ENCODE assay signal across 8 cellular contexts in the genomic region with DNA sequence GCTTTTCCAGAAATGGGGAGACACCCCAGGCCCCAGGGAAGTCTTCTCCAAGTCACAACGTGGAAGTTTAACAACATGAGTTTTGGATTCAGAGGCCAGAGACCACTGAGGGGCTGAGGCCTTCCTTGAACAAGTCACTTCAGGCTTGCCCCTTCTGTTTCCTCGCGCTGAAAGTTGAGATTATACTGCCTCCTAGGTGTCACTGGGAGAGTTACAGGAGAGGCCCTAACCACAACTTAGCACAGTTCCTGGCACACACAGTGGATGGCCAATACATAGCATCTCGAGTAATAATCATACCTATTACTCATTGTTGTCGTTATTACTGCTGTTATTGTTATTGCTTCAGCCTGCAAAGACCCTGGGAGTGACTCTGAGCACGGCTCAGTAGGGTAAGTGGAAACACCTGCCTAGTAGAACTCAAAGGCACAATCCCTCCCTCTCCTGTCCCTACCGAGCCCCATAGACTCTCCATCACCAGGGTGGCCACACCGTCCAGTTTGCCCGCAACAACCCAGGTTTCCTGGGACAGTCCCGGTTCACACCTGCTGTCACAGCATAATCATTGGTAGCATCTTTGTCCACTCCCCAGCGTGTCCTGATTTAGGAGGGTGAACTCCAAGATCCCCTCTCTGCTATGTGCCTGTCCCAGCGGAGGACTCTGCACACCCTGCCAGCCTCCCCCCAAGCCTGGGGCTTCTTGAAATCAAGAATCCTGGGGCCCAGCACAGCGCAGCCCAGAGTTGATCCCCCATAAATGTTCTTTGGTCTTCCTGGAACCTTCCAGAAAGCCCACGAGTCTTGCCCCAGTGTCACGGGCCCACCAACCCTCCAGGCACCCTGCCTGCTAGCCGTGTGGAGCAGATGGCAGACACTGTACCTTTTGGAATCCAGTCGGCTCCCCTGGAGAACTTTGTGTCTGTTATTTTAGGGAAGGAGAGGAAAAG.
A peak's percentile ranks its signal among the peaks of the same experiment; 100 is the strongest.
DNase-seq lines count a peak whose midpoint lies in the region; ATAC-seq and TF ChIP-seq lines count a peak whose summit lies in the region.

No MANE protein-coding gene starts in this region.

- peak overlapping the region; percentile 32 for H2AFZ ChIP-seq in osteoblast (ENCODE audit: low read length)

- H3K27ac Mint-ChIP-seq in activated naive CD4-positive, alpha-beta T cell treated with anti-CD3 and anti-CD28 coated beads for 36 hours = no peak overlapping the region
- no peak overlapping the region for H3K27ac Mint-ChIP-seq in activated naive CD4-positive, alpha-beta T cell treated with anti-CD3 and anti-CD28 coated beads, Interleukin-2, amount 10 ng/mL, durations not matched to agents 7 days and 5 days

- H3K4me1 Mint-ChIP-seq in activated naive CD4-positive, alpha-beta T cell treated with anti-CD3 and anti-CD28 coated beads for 36 hours (ENCODE audit: low read depth) = no peaks in the 10 kb centered on the region
- no peaks in the 10 kb centered on the region for H3K4me1 Mint-ChIP-seq in activated naive CD4-positive, alpha-beta T cell treated with anti-CD3 and anti-CD28 coated beads, Interleukin-2, amount 10 ng/mL, durations not matched to agents 7 days and 5 days

- H3K27me3 ChIP-seq in esophagus muscularis mucosa (peaks cover 0 to 3% (median 0%) of the 10 kb centered on the region in 4 donors), osteoblast (ENCODE audit: insufficient read depth, low read length) (no peaks in the 10 kb centered on the region)

- no peak overlapping the region for H3K4me2 ChIP-seq in osteoblast (ENCODE audit: insufficient read depth, low read length)

- H3K27me3 Mint-ChIP-seq in activated naive CD4-positive, alpha-beta T cell treated with anti-CD3 and anti-CD28 coated beads for 36 hours (ENCODE audit: low read depth) = no peaks in the 10 kb centered on the region
- no peaks in the 10 kb centered on the region for H3K27me3 Mint-ChIP-seq in activated naive CD4-positive, alpha-beta T cell treated with anti-CD3 and anti-CD28 coated beads, Interleukin-2, amount 10 ng/mL, durations not matched to agents 7 days and 5 days

- WGBS in esophagus muscularis mucosa = 83% methylated on average over 17 of the region's 17 CpGs

- H3K79me2 ChIP-seq in osteoblast (ENCODE audit: insufficient read depth, low read length) = no peaks in the 10 kb centered on the region

- TF ChIP-seq CTCF in esophagus muscularis mucosa (IDR thresholded peaks at IDR 0.05) (peak in 2 of 3 experiments; percentile 33 to 55), osteoblast (IDR thresholded peaks at IDR 0.05; ENCODE audit: extremely low read depth, low read depth, low read length) (peak; percentile 60)

- CTCF ChIA-PET in activated naive CD4-positive, alpha-beta T cell treated with anti-CD3 and anti-CD28 coated beads for 36 hours (lab: Charles Lee) = interaction anchor here (0.5 to 4.5 kb wide), 7 partner anchors 11 to 360 kb away, joined by 3 to 19 read pairs (median 4); no protein-coding TSS in a partner anchor
- CTCF ChIA-PET in activated naive CD4-positive, alpha-beta T cell treated with anti-CD3 and anti-CD28 coated beads, Interleukin-2, amount 10 ng/mL, durations not matched to agents 7 days and 5 days (lab: Charles Lee) = interaction anchor here (1.0 kb wide), 1 partner anchor 9 kb away, joined by 4 read pairs; no protein-coding TSS in a partner anchor

- H3K36me3 Mint-ChIP-seq in activated naive CD4-positive, alpha-beta T cell treated with anti-CD3 and anti-CD28 coated beads for 36 hours (ENCODE audit: low read depth) = peaks cover 19% of the 10 kb centered on the region
- H3K36me3 Mint-ChIP-seq in activated naive CD4-positive, alpha-beta T cell treated with anti-CD3 and anti-CD28 coated beads, Interleukin-2, amount 10 ng/mL, durations not matched to agents 7 days and 5 days = peaks cover 64% of the 10 kb centered on the region

- H3K9me3 ChIP-seq in esophagus muscularis mucosa (no peaks in the 10 kb centered on the region), osteoblast (ENCODE audit: low read depth, low read length) (no peaks in the 10 kb centered on the region)

- intact Hi-C loops in activated naive CD4-positive, alpha-beta T cell treated with anti-CD3 and anti-CD28 coated beads for 36 hours (cut with micrococcal nuclease) = loop anchor here (10.0 kb wide), 1 partner anchor 747 kb away; no protein-coding TSS in a partner anchor
- intact Hi-C loops in esophagus muscularis mucosa (cut with DNase I) = loop anchor here (5.0 to 10.0 kb wide), 3 partner anchors 329 to 744 kb away; no protein-coding TSS in a partner anchor

- DNase-seq in activated naive CD4-positive, alpha-beta T cell treated with anti-CD3 and anti-CD28 coated beads for 36 hours = peak; percentile 30
- DNase-seq in activated naive CD4-positive, alpha-beta T cell treated with anti-CD3 and anti-CD28 coated beads, Interleukin-2, amount 10 ng/mL, durations not matched to agents 7 days and 5 days = no peak
- DNase-seq in NCI-H82 treated with DMSO at 0.1 percent for 48 hours (lab: John Stamatoyannopoulos, UW; ENCODE audit: unreplicated experiment) = peak; percentile 33
- DNase-seq in esophagus muscularis mucosa (ENCODE audit: extremely low spot score) = no peak
- DNase-seq in osteoblast (ENCODE audit: insufficient read length, low spot score, missing footprints) = peak; percentile 76

- ATAC-seq in GM18861 (IDR thresholded peaks at IDR 0.05; ENCODE audit: unreplicated experiment) = no peak
- no peak for ATAC-seq in GM21423 (IDR thresholded peaks at IDR 0.05; ENCODE audit: unreplicated experiment)
- ATAC-seq in HG03025 (IDR thresholded peaks at IDR 0.05; ENCODE audit: low FRiP score, unreplicated experiment) = no peak

- H3K36me3 ChIP-seq in esophagus muscularis mucosa = peaks cover 3 to 67% (median 36%) of the 10 kb centered on the region in 4 donors
- H3K36me3 ChIP-seq in osteoblast (ENCODE audit: insufficient read depth, low read length) = no peaks in the 10 kb centered on the region

- H4K20me1 ChIP-seq in osteoblast (ENCODE audit: insufficient read depth, low read length) = no peaks in the 10 kb centered on the region

- no peak overlapping the region for H3K4me3 Mint-ChIP-seq in activated naive CD4-positive, alpha-beta T cell treated with anti-CD3 and anti-CD28 coated beads for 36 hours
- no peak overlapping the region for H3K4me3 Mint-ChIP-seq in activated naive CD4-positive, alpha-beta T cell treated with anti-CD3 and anti-CD28 coated beads, Interleukin-2, amount 10 ng/mL, durations not matched to agents 7 days and 5 days

- H3K4me1 ChIP-seq in esophagus muscularis mucosa (peaks cover 4 to 9% (median 8%) of the 10 kb centered on the region in 4 donors), osteoblast (ENCODE audit: insufficient read depth, low read length) (no peaks in the 10 kb centered on the region)

- H3K27ac ChIP-seq in esophagus muscularis mucosa (replicated peaks in 1 of 4) = peak overlapping the region in 2 of 4 donors; percentile 22 to 34
- H3K27ac ChIP-seq in osteoblast (ENCODE audit: low read depth, low read length) = no peak overlapping the region

- no peak overlapping the region for H3K4me3 ChIP-seq in esophagus muscularis mucosa
- no peak overlapping the region for H3K4me3 ChIP-seq in osteoblast (ENCODE audit: insufficient read depth, low read length)

- no peaks in the 10 kb centered on the region for H3K9me3 Mint-ChIP-seq in activated naive CD4-positive, alpha-beta T cell treated with anti-CD3 and anti-CD28 coated beads for 36 hours
- no peaks in the 10 kb centered on the region for H3K9me3 Mint-ChIP-seq in activated naive CD4-positive, alpha-beta T cell treated with anti-CD3 and anti-CD28 coated beads, Interleukin-2, amount 10 ng/mL, durations not matched to agents 7 days and 5 days

- TF ChIP-seq EP300 in esophagus muscularis mucosa (IDR thresholded peaks at IDR 0.05) = no peak

- no peak for TF ChIP-seq POLR2A in esophagus muscularis mucosa (IDR thresholded peaks at IDR 0.05; ENCODE audit: low read depth)

Comparison
In these comparisons a context has a peak if more than half of its experiments do, and no peak if none do; other contexts are left out.
1. DNase-seq: peak in activated naive CD4-positive, alpha-beta T cell treated with anti-CD3 and anti-CD28 coated beads for 36 hours (single experiment), NCI-H82 treated with DMSO at 0.1 percent for 48 hours (single experiment) and osteoblast (single experiment); none in activated naive CD4-positive, alpha-beta T cell treated with anti-CD3 and anti-CD28 coated beads, Interleukin-2, amount 10 ng/mL, durations not matched to agents 7 days and 5 days (single experiment) and esophagus muscularis mucosa (single experiment).